ENCODE assay signal across 1 cellular context in the genomic region with DNA sequence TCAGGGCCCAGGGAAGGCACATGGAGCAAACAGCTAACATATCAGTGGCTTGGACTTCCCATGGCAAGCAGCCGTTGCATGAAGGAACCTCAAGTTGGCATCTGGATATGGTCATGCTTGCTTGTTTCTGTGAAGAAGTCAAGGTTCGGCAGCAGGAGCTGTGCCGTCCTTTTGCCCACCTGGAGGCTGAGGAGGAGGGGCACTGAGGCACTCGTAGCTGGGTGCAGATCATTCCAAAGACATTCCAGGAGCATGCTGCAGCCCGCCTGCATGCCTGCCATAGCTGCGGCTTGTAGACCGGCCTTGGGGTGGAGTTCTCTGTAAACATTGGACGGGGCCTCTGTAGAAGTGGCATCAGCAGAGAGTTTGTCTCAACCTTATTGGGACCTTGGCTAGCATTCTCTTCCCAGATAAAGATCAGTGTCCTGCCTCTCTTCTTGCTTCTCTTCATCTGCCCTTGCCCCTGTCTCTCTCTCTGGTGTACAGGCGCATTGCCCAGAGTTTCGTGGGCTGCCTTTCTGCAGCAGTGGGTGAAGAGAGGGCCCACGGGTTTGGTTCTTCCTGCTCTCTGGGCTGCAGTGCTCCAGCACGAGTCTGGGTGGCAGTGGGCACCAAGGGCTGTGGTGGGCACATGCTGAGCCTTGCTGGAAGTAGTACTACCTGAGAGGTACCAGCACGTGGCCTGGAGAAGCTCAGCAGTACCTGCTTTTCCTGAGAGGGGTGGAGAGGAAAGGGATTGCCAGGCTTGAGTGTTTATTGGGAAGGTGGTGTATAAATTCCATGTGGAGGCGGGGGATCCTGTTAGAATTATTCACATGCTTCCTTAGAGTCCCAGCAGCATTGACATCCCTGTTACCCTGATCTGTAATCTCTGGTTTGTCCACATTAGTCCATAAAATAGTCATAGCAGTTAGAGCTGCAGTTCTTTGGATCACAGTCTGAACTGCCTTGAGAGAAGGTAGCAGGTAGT.
TF ChIP-seq lines count a peak whose summit lies in the region.

No MANE protein-coding gene starts in this region.

TF ChIP-seq in HepG2, 621 proteins besides CTCF, POLR2A, EP300 and RAD21 (continued from another document):
- TF ChIP-seq, protein P1, sequence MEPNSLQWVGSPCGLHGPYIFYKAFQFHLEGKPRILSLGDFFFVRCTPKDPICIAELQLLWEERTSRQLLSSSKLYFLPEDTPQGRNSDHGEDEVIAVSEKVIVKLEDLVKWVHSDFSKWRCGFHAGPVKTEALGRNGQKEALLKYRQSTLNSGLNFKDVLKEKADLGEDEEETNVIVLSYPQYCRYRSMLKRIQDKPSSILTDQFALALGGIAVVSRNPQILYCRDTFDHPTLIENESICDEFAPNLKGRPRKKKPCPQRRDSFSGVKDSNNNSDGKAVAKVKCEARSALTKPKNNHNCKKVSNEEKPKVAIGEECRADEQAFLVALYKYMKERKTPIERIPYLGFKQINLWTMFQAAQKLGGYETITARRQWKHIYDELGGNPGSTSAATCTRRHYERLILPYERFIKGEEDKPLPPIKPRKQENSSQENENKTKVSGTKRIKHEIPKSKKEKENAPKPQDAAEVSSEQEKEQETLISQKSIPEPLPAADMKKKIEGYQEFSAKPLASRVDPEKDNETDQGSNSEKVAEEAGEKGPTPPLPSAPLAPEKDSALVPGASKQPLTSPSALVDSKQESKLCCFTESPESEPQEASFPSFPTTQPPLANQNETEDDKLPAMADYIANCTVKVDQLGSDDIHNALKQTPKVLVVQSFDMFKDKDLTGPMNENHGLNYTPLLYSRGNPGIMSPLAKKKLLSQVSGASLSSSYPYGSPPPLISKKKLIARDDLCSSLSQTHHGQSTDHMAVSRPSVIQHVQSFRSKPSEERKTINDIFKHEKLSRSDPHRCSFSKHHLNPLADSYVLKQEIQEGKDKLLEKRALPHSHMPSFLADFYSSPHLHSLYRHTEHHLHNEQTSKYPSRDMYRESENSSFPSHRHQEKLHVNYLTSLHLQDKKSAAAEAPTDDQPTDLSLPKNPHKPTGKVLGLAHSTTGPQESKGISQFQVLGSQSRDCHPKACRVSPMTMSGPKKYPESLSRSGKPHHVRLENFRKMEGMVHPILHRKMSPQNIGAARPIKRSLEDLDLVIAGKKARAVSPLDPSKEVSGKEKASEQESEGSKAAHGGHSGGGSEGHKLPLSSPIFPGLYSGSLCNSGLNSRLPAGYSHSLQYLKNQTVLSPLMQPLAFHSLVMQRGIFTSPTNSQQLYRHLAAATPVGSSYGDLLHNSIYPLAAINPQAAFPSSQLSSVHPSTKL (CRISPR knock-in tag; IDR thresholded peaks at IDR 0.05): 0 out of 2 replicates have a peak, but pooled peaks have one; percentile 9
- TF ChIP-seq FOXA1 (IDR thresholded peaks at IDR 0.05) (no peak), FOXA1 (CRISPR knock-in tag; IDR thresholded peaks at IDR 0.05) (peak; percentile 55; the same call in 1 of the 2 replicates), SMARCE1 (IDR thresholded peaks at IDR 0.05; ENCODE audit: borderline replicate concordance) (no peak), FIP1L1 (IDR thresholded peaks at IDR 0.05; ENCODE audit: borderline replicate concordance, insufficient read depth, low read depth, low read length) (no peak), FOXA3 (CRISPR knock-in tag; IDR thresholded peaks at IDR 0.05) (peak; percentile 47; the same call in 1 of the 2 replicates), ZNF777 (CRISPR knock-in tag; IDR thresholded peaks at IDR 0.05) (peak; percentile 60), ZNF414 (CRISPR knock-in tag; IDR thresholded peaks at IDR 0.05) (no peak), RAD51 (IDR thresholded peaks at IDR 0.05; ENCODE audit: borderline replicate concordance) (no peak), HOXA5 (CRISPR knock-in tag; IDR thresholded peaks at IDR 0.05) (no peak), MAX (IDR thresholded peaks at IDR 0.05) (peak; percentile 42; the same call in 1 of the 2 replicates), ZNF558 (CRISPR knock-in tag; IDR thresholded peaks at IDR 0.05; ENCODE audit: borderline replicate concordance) (no peak)
